ENCODE assay signal across 28 cellular contexts in genomic region chr1:207999274-207999915, GRCh38.
"Had no signal": no experiment of that assay in that cellular context is flagged by ENCODE, and none has a peak within 500 bp of the region (broad histone marks: within the 10 kb centered on the region; RNA-seq: fewer than 3 reads in every experiment).

No MANE protein-coding gene starts in this region.

- H3K36me3 ChIP-seq: brain microvascular endothelial cell, cardiac muscle cell had no signal

- H3K27me3 Mint-ChIP-seq: activated naive CD8-positive, alpha-beta T cell treated with anti-CD3 and anti-CD28 coated beads for 36 hours had no signal

- H3K4me1 Mint-ChIP-seq: activated CD4-positive, alpha-beta T cell treated with anti-CD3 and anti-CD28 coated beads for 36 hours; activated CD4-positive, alpha-beta T cell treated with anti-CD3 and anti-CD28 coated beads, Interleukin-2, amount 10 ng/mL, durations not matched to agents 7 days and 5 days; activated naive CD8-positive, alpha-beta T cell treated with anti-CD3 and anti-CD28 coated beads for 36 hours had no signal

- H3K27ac ChIP-seq: brain microvascular endothelial cell, cardiac muscle cell, PC-9, RWPE1 had no signal

- H3K27ac Mint-ChIP-seq: activated CD4-positive, alpha-beta T cell treated with anti-CD3 and anti-CD28 coated beads for 36 hours; activated CD4-positive, alpha-beta T cell treated with anti-CD3 and anti-CD28 coated beads, Interleukin-2, amount 10 ng/mL, durations not matched to agents 7 days and 5 days; activated CD8-positive, alpha-beta T cell treated with anti-CD3 and anti-CD28 coated beads, Interleukin-2, amount 10 ng/mL, durations not matched to agents 7 days and 5 days; activated naive CD8-positive, alpha-beta T cell treated with anti-CD3 and anti-CD28 coated beads for 36 hours had no signal

- H3K27me3 ChIP-seq: brain microvascular endothelial cell had no signal

- DNase-seq: activated CD4-positive, alpha-beta T cell treated with anti-CD3 and anti-CD28 coated beads for 36 hours; activated CD4-positive, alpha-beta T cell treated with anti-CD3 and anti-CD28 coated beads, Interleukin-2, amount 10 ng/mL, durations not matched to agents 7 days and 5 days; activated CD4-positive, alpha-beta T cell treated with anti-CD3 and anti-CD28 coated beads, Interleukin-2, amount 50 U/mL, for 48 hours; activated CD8-positive, alpha-beta memory T cell treated with anti-CD3 and anti-CD28 coated beads, Interleukin-2, amount 50 U/mL, for 4 hours; activated CD8-positive, alpha-beta T cell treated with anti-CD3 and anti-CD28 coated beads, Interleukin-2, amount 10 ng/mL, durations not matched to agents 7 days and 5 days; activated effector memory CD4-positive, alpha-beta T cell treated with Interleukin-2 at 50 U/mL for 16 hours; activated naive CD4-positive, alpha-beta T cell treated with anti-CD3 and anti-CD28 coated beads, Interleukin-2, amount 50 U/mL, for 16 hours; activated naive CD8-positive, alpha-beta T cell treated with anti-CD3 and anti-CD28 coated beads for 36 hours; activated T-cell treated with anti-CD3 and anti-CD28 coated beads, Interleukin-2, amount 50 U/mL, for 48 hours; amniotic stem cell; aorta; brain microvascular endothelial cell; Karpas-422; NCI-H1048; NCI-H1105 treated with DMSO at 0.1 percent for 48 hours; NCI-H1436; NCI-H1694; NCI-H2029; NCI-H510A; NCI-H526; NCI-H748 treated with DMSO at 0.1 percent for 48 hours; NK-92 treated with Interleukin-12 subunit alpha and Interleukin-12 subunit beta, amount 100 ng/mL, for 24 hours; PC-9; T1000 had no signal

- H2AFZ ChIP-seq: PC-9 had no signal

- H3K9me3 Mint-ChIP-seq: activated CD4-positive, alpha-beta T cell treated with anti-CD3 and anti-CD28 coated beads, Interleukin-2, amount 10 ng/mL, durations not matched to agents 7 days and 5 days; activated naive CD8-positive, alpha-beta T cell treated with anti-CD3 and anti-CD28 coated beads for 36 hours had no signal

- H3K4me3 Mint-ChIP-seq: activated CD4-positive, alpha-beta T cell treated with anti-CD3 and anti-CD28 coated beads for 36 hours; activated CD4-positive, alpha-beta T cell treated with anti-CD3 and anti-CD28 coated beads, Interleukin-2, amount 10 ng/mL, durations not matched to agents 7 days and 5 days; activated CD8-positive, alpha-beta T cell treated with anti-CD3 and anti-CD28 coated beads, Interleukin-2, amount 10 ng/mL, durations not matched to agents 7 days and 5 days; activated naive CD8-positive, alpha-beta T cell treated with anti-CD3 and anti-CD28 coated beads for 36 hours had no signal

- H3K36me3 Mint-ChIP-seq: activated naive CD8-positive, alpha-beta T cell treated with anti-CD3 and anti-CD28 coated beads for 36 hours had no signal

- H3K4me3 ChIP-seq: cardiac muscle cell, PC-9 had no signal

- H3K4me2 ChIP-seq: PC-9 had no signal

- ATAC-seq: activated CD4-positive, alpha-beta T cell treated with anti-CD3 and anti-CD28 coated beads for 36 hours; activated CD4-positive, CD25-positive, alpha-beta regulatory T cell treated with anti-CD3 and anti-CD28 coated beads, Interleukin-2, amount 50 U/mL, for 24 hours; activated CD8-positive, alpha-beta T cell treated with anti-CD3 and anti-CD28 coated beads, Interleukin-2, amount 10 ng/mL, durations not matched to agents 7 days and 5 days; Right ventricle myocardium inferior had no signal
